Comparison of ENCODE assay signal across 29 cellular contexts in genomic region chr9:28758346-28758745, GRCh38.
"Had no signal": no experiment of that assay in that cellular context is flagged by ENCODE, and none has a peak within 500 bp of the region (broad histone marks: within the 10 kb centered on the region; RNA-seq: fewer than 3 reads in every experiment).

No MANE protein-coding gene starts in this region.

- H3K4me1 Mint-ChIP-seq: activated naive CD4-positive, alpha-beta T cell treated with anti-CD3 and anti-CD28 coated beads, Interleukin-2, amount 50 U/mL, for 24 hours; brain had no signal

- H3K27me3 Mint-ChIP-seq: activated naive CD4-positive, alpha-beta T cell treated with anti-CD3 and anti-CD28 coated beads, Interleukin-2, amount 50 U/mL, for 24 hours; brain had no signal

- ATAC-seq: activated CD8-positive, alpha-beta T cell treated with anti-CD3 and anti-CD28 coated beads, Interleukin-2, amount 10 ng/mL, durations not matched to agents 7 days and 5 days; PC-3; WTC11 had no signal

- H3K4me3 Mint-ChIP-seq: activated CD8-positive, alpha-beta T cell treated with anti-CD3 and anti-CD28 coated beads, Interleukin-2, amount 10 ng/mL, durations not matched to agents 7 days and 5 days; activated naive CD4-positive, alpha-beta T cell treated with anti-CD3 and anti-CD28 coated beads, Interleukin-2, amount 50 U/mL, for 24 hours; activated T-helper 1 cell treated with anti-CD3 and anti-CD28 coated beads, Interleukin-12 subunit alpha, Interleukin-12 subunit beta, Interleukin-2, Interleukin-4 antibody, amounts not matched to agents 30 ng/mL and 10 ng/mL and 1 ng/mL, durations not matched to agents 14 hours and 24 hours and 36 hours; brain; T-helper 1 cell treated with Interleukin-12 subunit alpha and Interleukin-12 subunit beta and Interleukin-4 antibody, amounts not matched to agents 30 μg/mL and 1 μg/mL, for 36 hours; WTC11 had no signal

- FAIRE-seq: astrocyte, RCC 7860 had no signal

- H3K36me3 Mint-ChIP-seq: activated naive CD4-positive, alpha-beta T cell treated with anti-CD3 and anti-CD28 coated beads, Interleukin-2, amount 50 U/mL, for 24 hours; brain; WTC11 had no signal

- DNase-seq: activated CD4-positive, alpha-beta T cell treated with anti-CD3 and anti-CD28 coated beads for 48 hours; activated CD4-positive, alpha-beta T cell treated with anti-CD3 and anti-CD28 coated beads, Interleukin-2, amount 50 U/mL, for 4 hours; activated CD4-positive, CD25-positive, alpha-beta regulatory T cell treated with anti-CD3 and anti-CD28 coated beads, Interleukin-2, amount 50 U/mL, for 72 hours; activated CD8-positive, alpha-beta memory T cell treated with anti-CD3 and anti-CD28 coated beads, Interleukin-2, amount 50 U/mL, for 48 hours; activated CD8-positive, alpha-beta T cell treated with anti-CD3 and anti-CD28 coated beads, Interleukin-2, amount 10 ng/mL, durations not matched to agents 7 days and 5 days; activated effector memory CD4-positive, alpha-beta T cell treated with Interleukin-2 at 50 U/mL for 16 hours; activated naive CD4-positive, alpha-beta T cell; activated T-cell treated with anti-CD3 and anti-CD28 coated beads, Interleukin-2, amount 50 U/mL, for 1 hour; amygdala; cerebellar nuclear complex; Kasumi-1; KBM-7; NCI-H1092; NCI-H1417; NCI-H2029 treated with DMSO at 0.1 percent for 48 hours; NCI-H345; NCI-H510A; NCI-H526 treated with DMSO at 0.1 percent for 48 hours; NCI-H82; NK-92 treated with Interleukin-12 subunit alpha and Interleukin-12 subunit beta, amount 100 ng/mL, for 24 hours; PC-3; SHP77 treated with DMSO at 0.1 percent for 48 hours had no signal
